Comparison of ENCODE assay signal across 10 cellular contexts in the genomic region with DNA sequence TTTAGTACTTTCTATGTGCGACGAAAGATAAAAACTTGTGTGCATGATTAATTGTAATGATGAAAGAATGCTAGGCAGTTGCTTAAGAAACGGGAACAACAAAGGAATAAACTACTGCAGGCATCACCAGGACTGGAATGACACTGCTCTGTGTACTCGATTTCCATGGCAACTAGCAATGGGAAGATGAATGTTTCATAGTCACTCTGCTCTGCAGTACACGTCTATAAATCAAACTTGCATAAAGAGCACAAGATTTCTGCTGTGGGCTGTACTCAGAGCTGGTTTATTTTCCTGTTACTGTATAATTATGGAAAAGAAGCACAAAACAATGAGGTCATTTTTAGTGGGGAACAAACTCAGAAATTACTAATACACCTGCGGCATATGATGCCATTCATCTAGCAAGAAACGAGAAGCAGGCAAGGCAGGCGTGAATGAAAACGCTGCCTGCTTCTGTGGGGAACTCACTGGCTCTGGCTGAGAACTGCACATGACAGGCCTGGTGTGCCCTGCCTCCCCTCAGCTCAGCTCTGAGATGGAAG. TPM values are rescaled to one million over a fixed set of nuclear protein-coding genes. Genes with fewer than 3 reads are reported as not detected.
DNase-seq lines count a peak whose midpoint lies in the region; ATAC-seq and TF ChIP-seq lines count a peak whose summit lies in the region.
"Had no signal": no experiment of that assay in that cellular context is flagged by ENCODE, and none has a peak within 500 bp of the region (broad histone marks: within the 10 kb centered on the region; RNA-seq: fewer than 3 reads in every experiment).

No MANE protein-coding gene starts in this region.

- H3K4me3 ChIP-seq in AG09309 (ENCODE audit: control insufficient read depth, low read depth, low read length) (no peak overlapping the region), duodenal mucosa (ENCODE audit: low read depth in 1 of 2, low read length in 2 of 2) (peak overlapping the region in 1 of 2 donors; percentile 13)
- H3K4me3 ChIP-seq: gastrocnemius medialis had no signal

- no peak for ATAC-seq in HG02870 (IDR thresholded peaks at IDR 0.05; ENCODE audit: unreplicated experiment)
- ATAC-seq in T-helper 17 cell = no peak
- no peak for ATAC-seq in HG03439 (IDR thresholded peaks at IDR 0.05; ENCODE audit: unreplicated experiment)

- peaks cover 3% of the 10 kb centered on the region for H3K36me3 Mint-ChIP-seq in T-helper 17 cell (ENCODE audit: low read depth)

- H3K27me3 ChIP-seq in duodenal mucosa (ENCODE audit: control insufficient read depth in 1 of 2, insufficient read depth in 2 of 2, low read length in 2 of 2) = no peaks in the 10 kb centered on the region
- H3K27me3 ChIP-seq: gastrocnemius medialis had no signal

- peaks cover 23 to 28% of the 10 kb centered on the region in 2 donors for H3K4me1 ChIP-seq in duodenal mucosa (ENCODE audit: control insufficient read depth in 1 of 2, insufficient read depth in 2 of 2, low read length in 2 of 2)

- no peak overlapping the region for H3K4me3 Mint-ChIP-seq in T-helper 17 cell

- peaks cover 49% of the 10 kb centered on the region for H3K27me3 Mint-ChIP-seq in T-helper 17 cell

- H3K4me1 Mint-ChIP-seq in T-helper 17 cell = peaks cover 8% of the 10 kb centered on the region

- TF ChIP-seq CTCF in AG09309 (IDR thresholded peaks at IDR 0.05; ENCODE audit: control insufficient read depth, insufficient read depth, low read depth, low read length, missing control alignments) = no peak

- DNase-seq in AG09309 (ENCODE audit: low read depth) (peak; percentile 99), NCI-H2081 treated with DMSO at 0.1 percent for 48 hours (lab: John Stamatoyannopoulos, UW) (peak; percentile 58), myocyte (ENCODE audit: low read depth) (peak; percentile 76), T-helper 17 cell (no peak)
- DNase-seq in stimulated activated CD8-positive, alpha-beta memory T cell treated with anti-CD3 and anti-CD28 coated beads, Interleukin-4, amount 100 ng/mL, for 48 hours = no peak
- DNase-seq: NCI-H2171 treated with DMSO at 0.1 percent for 48 hours had no signal

- no peak overlapping the region for H3K27ac ChIP-seq in duodenal mucosa (ENCODE audit: low read depth, low read length)
- H3K27ac ChIP-seq: gastrocnemius medialis had no signal

- no peak overlapping the region for H3K27ac Mint-ChIP-seq in T-helper 17 cell

- H3K36me3 ChIP-seq in duodenal mucosa (ENCODE audit: control insufficient read depth in 1 of 2, insufficient read depth in 2 of 2, low read length in 2 of 2) = no peaks in the 10 kb centered on the region
- H3K36me3 ChIP-seq: gastrocnemius medialis had no signal

- H3K9ac ChIP-seq in duodenal mucosa (ENCODE audit: low read depth in 1 of 2, low read length in 2 of 2) = peak overlapping the region; percentile 22

- H3K9me3 ChIP-seq in duodenal mucosa (ENCODE audit: control insufficient read depth in 1 of 2, low read length in 2 of 2) (no peaks in the 10 kb centered on the region), T-helper 17 cell (ENCODE audit: control insufficient read depth, low read length, poor library complexity, severe bottlenecking) (no peaks in the 10 kb centered on the region)
- H3K9me3 ChIP-seq: gastrocnemius medialis had no signal

RNA-seq across cellular contexts. Expression of a gene that starts 41.8 kb away (rescaled TPM):
- total RNA-seq in myocyte (3.7 and 6.8 TPM in 2 replicates), T-helper 17 cell (1 to 10 TPM; 1.1 to 1.9 TPM)
- 5.9 TPM for polyA plus RNA-seq in myocyte (2012)

RNA-seq across cellular contexts. Expression of a gene that starts 43.0 kb away (rescaled TPM):
- total RNA-seq in myocyte (23.9 and 34.5 TPM in 2 replicates), T-helper 17 cell (10 to 100 TPM; 50.5 to 53.9 TPM)
- polyA plus RNA-seq in myocyte (2012) = 9.7 TPM

Comparison
In these comparisons a context has a peak if more than half of its experiments do, and no peak if none do; other contexts are left out.
1. DNase-seq: peak in AG09309 (single experiment), NCI-H2081 treated with DMSO at 0.1 percent for 48 hours (single experiment) and myocyte (single experiment); none in T-helper 17 cell (0 of 3) and stimulated activated CD8-positive, alpha-beta memory T cell treated with anti-CD3 and anti-CD28 coated beads, Interleukin-4, amount 100 ng/mL, for 48 hours (single experiment).